Comparison of ENCODE assay signal across 17 cellular contexts in genomic region chr2:159609933-159610523, GRCh38. TPM values are rescaled to one million over a fixed set of nuclear protein-coding genes. Genes with fewer than 3 reads are reported as not detected.
A peak's percentile ranks its signal among the peaks of the same experiment; 100 is the strongest.
DNase-seq lines count a peak whose midpoint lies in the region; ATAC-seq, FAIRE-seq and TF ChIP-seq lines count a peak whose summit lies in the region.
"Had no signal": no experiment of that assay in that cellular context is flagged by ENCODE, and none has a peak within 500 bp of the region (broad histone marks: within the 10 kb centered on the region; RNA-seq: fewer than 3 reads in every experiment).

No MANE protein-coding gene starts in this region.

- H3K9me3 ChIP-seq in HepG2 (ENCODE audit: low read length) (no peaks in the 10 kb centered on the region), transverse colon (no peaks in the 10 kb centered on the region), HAP-1 (no peaks in the 10 kb centered on the region)
- H3K9me3 ChIP-seq: lower lobe of right lung had no signal

- no peak overlapping the region for H3K27ac ChIP-seq in HepG2 (ENCODE audit: extremely low read length, insufficient read depth, low read length)
- peak overlapping the region; percentile 53 to 99 (median 98) for H3K27ac ChIP-seq in transverse colon
- H3K27ac ChIP-seq: coronary artery, lower lobe of right lung had no signal

- H3K27me3 ChIP-seq in HepG2 (ENCODE audit: control insufficient read depth in 1 of 2, insufficient read depth in 2 of 2, low read length in 2 of 2): no peaks in the 10 kb centered on the region; a peak in 1 of 5 replicates
- H3K27me3 ChIP-seq in transverse colon: no peaks in the 10 kb centered on the region
- no peaks in the 10 kb centered on the region for H3K27me3 ChIP-seq in HAP-1 (ENCODE audit: low read depth)

- H3K79me2 ChIP-seq in HepG2 (ENCODE audit: insufficient read depth, low read length): peaks cover 39% of the 10 kb centered on the region

- 92% methylated on average over 4 of the region's 4 CpGs for WGBS in HepG2 (ENCODE audit: low lambda C conversion rate)
- WGBS in transverse colon (ENCODE audit: low coverage in 1 of 2), 2 donors: 41 to 56% methylated on average over 4 of the region's 4 CpGs

- DNase-seq in NCI-H82 (lab: John Stamatoyannopoulos, UW) (peak; percentile 40), NCI-H82 treated with DMSO at 0.1 percent for 48 hours (lab: John Stamatoyannopoulos, UW; ENCODE audit: unreplicated experiment) (no peak), NCI-H69 (lab: John Stamatoyannopoulos, UW) (peak; percentile 79), HepG2 (ENCODE audit: low spot score) (peak; percentile 28), transverse colon (no peak), HAP-1 (ENCODE audit: low spot score in 2 of 2) (no peak), nucleus accumbens (lab: John Stamatoyannopoulos, UW) (no peak), NCI-H1436 treated with DMSO at 0.1 percent for 48 hours (lab: John Stamatoyannopoulos, UW) (no peak)
- DNase-seq: activated CD4-positive, alpha-beta T cell treated with anti-CD3 and anti-CD28 coated beads for 4 hours; activated T-cell treated with anti-CD3 and anti-CD28 coated beads, Interleukin-2, amount 50 U/mL, for 48 hours; erythroblast; lower lobe of right lung; NCI-H510A treated with DMSO at 0.1 percent for 48 hours; occipital lobe; RPMI8226; stimulated activated CD4-positive, alpha-beta T cell treated with anti-CD3 and anti-CD28 coated beads, Interleukin-12 subunit alpha, Interleukin-12 subunit beta, amount 100 ng/mL, for 4 hours had no signal

- no TSS peak for BruUV-seq in HepG2 (replicated peaks; lab: Mats Ljungman, UMichigan)

- in situ Hi-C loops in HepG2 (cut with HindIII; ENCODE audit: extremely low pct_ligation_motif_present, low pct_unique_long_range_greater_than_20kb): no loop called here
- in situ Hi-C loops in transverse colon (cut with MboI; ENCODE audit: low pct_ligation_motif_present in 1 of 4, low pct_unique_long_range_greater_than_20kb in 1 of 4, low sequenced_read_pairs in 3 of 4): no loop called here
- in situ Hi-C loops in HAP-1 (cut with MboI; ENCODE audit: low sequenced_read_pairs): loop anchor here (5.0 kb wide), 1 partner anchor 102 kb away; the partner anchor contains the start of gene MARCHF7

- FAIRE-seq in HepG2 (lab: Jason Lieb, UNC): no peak

- intact Hi-C loops in HepG2 (cut with micrococcal nuclease; ENCODE audit: unreplicated experiment): loop anchor here (10.0 kb wide), 1 partner anchor 185 kb away; the partner anchor contains the start of gene CD302
- intact Hi-C loops in transverse colon (cut with DNase I; ENCODE audit: low total_unique reads): no loop called here

- no peak overlapping the region for H2AFZ ChIP-seq in HepG2 (ENCODE audit: low read length)

- H3K4me3 ChIP-seq in HepG2 (replicated peaks in 1 of 3; ENCODE audit: insufficient read depth in 1 of 3, low read depth in 2 of 3, low read length in 3 of 3) (no peak overlapping the region), transverse colon (no peak overlapping the region), HAP-1 (no peak overlapping the region)
- H3K4me3 ChIP-seq: coronary artery, lower lobe of right lung had no signal

- H3K9ac ChIP-seq in HepG2 (ENCODE audit: insufficient read depth, low read depth, low read length): no peak overlapping the region

- TF ChIP-seq POLR2A in HepG2 (IDR thresholded peaks at IDR 0.05; ENCODE audit: insufficient read depth in 1 of 2, low read depth in 2 of 2, low read length in 2 of 2) (no peak), transverse colon (IDR thresholded peaks at IDR 0.05) (no peak)

- peak; percentile 63 for ATAC-seq in HepG2
- ATAC-seq: lower lobe of right lung had no signal

- TF ChIP-seq CTCF in HepG2 (CRISPR knock-in tag; IDR thresholded peaks at IDR 0.05): no peak
- TF ChIP-seq CTCF in transverse colon (IDR thresholded peaks at IDR 0.05): no peak

- POLR2A ChIA-PET in HepG2 (lab: Yijun Ruan, JAX): interaction anchor here (1.3 kb wide), 1 partner anchor 18 kb away, joined by 3 read pairs; no protein-coding TSS in a partner anchor

- CTCF ChIA-PET in HepG2 (lab: Yijun Ruan, JAX; ENCODE audit: low intra/inter-chr PET ratio, low total read pairs): no interaction called here

- TF ChIP-seq RAD21 in HepG2 (CRISPR knock-in tag; IDR thresholded peaks at IDR 0.05): no peak

- H4K20me1 ChIP-seq in HepG2 (ENCODE audit: insufficient read depth, low read length): no peaks in the 10 kb centered on the region

- TF ChIP-seq EP300 in HepG2 (IDR thresholded peaks at IDR 0.05; ENCODE audit: low read depth in 2 of 2, low read length in 2 of 2): no peak
- no peak for TF ChIP-seq EP300 in HepG2 (CRISPR knock-in tag; IDR thresholded peaks at IDR 0.05; ENCODE audit: borderline replicate concordance)
- no peak for TF ChIP-seq EP300 in transverse colon (IDR thresholded peaks at IDR 0.05; ENCODE audit: low read depth)

- peaks cover 37% of the 10 kb centered on the region for H3K4me1 ChIP-seq in HepG2 (ENCODE audit: insufficient read depth, low read length)
- H3K4me1 ChIP-seq in transverse colon: peaks cover 31 to 87% (median 57%) of the 10 kb centered on the region in 4 donors
- H3K4me1 ChIP-seq in HAP-1: peaks cover 50% of the 10 kb centered on the region

- no peaks in the 10 kb centered on the region for H3K36me3 ChIP-seq in HepG2 (replicated peaks in 1 of 2; ENCODE audit: control insufficient read depth in 1 of 2, insufficient read depth in 2 of 2, low read length in 2 of 2)
- no peaks in the 10 kb centered on the region for H3K36me3 ChIP-seq in transverse colon
- H3K36me3 ChIP-seq in HAP-1 (replicated peaks): no peaks in the 10 kb centered on the region
- H3K36me3 ChIP-seq: lower lobe of right lung had no signal

- H3K4me2 ChIP-seq in HepG2 (ENCODE audit: low read depth, low read length): no peak overlapping the region

TF ChIP-seq in HepG2, 621 proteins besides CTCF, POLR2A, EP300 and RAD21 (continues in another document):
- no peak for TF ChIP-seq ZNF441 (CRISPR knock-in tag; IDR thresholded peaks at IDR 0.05; ENCODE audit: borderline replicate concordance)
- TF ChIP-seq, protein P1, sequence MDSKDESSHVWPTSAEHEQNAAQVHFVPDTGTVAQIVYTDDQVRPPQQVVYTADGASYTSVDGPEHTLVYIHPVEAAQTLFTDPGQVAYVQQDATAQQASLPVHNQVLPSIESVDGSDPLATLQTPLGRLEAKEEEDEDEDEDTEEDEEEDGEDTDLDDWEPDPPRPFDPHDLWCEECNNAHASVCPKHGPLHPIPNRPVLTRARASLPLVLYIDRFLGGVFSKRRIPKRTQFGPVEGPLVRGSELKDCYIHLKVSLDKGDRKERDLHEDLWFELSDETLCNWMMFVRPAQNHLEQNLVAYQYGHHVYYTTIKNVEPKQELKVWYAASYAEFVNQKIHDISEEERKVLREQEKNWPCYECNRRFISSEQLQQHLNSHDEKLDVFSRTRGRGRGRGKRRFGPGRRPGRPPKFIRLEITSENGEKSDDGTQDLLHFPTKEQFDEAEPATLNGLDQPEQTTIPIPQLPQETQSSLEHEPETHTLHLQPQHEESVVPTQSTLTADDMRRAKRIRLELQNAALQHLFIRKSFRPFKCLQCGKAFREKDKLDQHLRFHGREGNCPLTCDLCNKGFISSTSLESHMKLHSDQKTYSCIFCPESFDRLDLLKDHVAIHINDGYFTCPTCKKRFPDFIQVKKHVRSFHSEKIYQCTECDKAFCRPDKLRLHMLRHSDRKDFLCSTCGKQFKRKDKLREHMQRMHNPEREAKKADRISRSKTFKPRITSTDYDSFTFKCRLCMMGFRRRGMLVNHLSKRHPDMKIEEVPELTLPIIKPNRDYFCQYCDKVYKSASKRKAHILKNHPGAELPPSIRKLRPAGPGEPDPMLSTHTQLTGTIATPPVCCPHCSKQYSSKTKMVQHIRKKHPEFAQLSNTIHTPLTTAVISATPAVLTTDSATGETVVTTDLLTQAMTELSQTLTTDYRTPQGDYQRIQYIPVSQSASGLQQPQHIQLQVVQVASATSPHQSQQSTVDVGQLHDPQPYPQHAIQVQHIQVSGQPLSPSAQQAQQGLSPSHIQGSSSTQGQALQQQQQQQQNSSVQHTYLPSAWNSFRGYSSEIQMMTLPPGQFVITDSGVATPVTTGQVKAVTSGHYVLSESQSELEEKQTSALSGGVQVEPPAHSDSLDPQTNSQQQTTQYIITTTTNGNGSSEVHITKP (CRISPR knock-in tag; IDR thresholded peaks at IDR 0.05; ENCODE audit: low read depth): peak; percentile 49; the same call in 1 of the 2 replicates
- no peak for TF ChIP-seq CEBPG (CRISPR knock-in tag; IDR thresholded peaks at IDR 0.05)
- TF ChIP-seq XBP1 (CRISPR knock-in tag; IDR thresholded peaks at IDR 0.05): no peak
- TF ChIP-seq ZNF354B (CRISPR knock-in tag; IDR thresholded peaks at IDR 0.05): 0 out of 2 replicates have a peak, but pooled peaks have one; percentile 24
- no peak for TF ChIP-seq REL (CRISPR knock-in tag; conservative IDR thresholded peaks at IDR 0.05)
- no peak for TF ChIP-seq GABPB1 (CRISPR knock-in tag; IDR thresholded peaks at IDR 0.05)

RNA-seq across cellular contexts. Expression of gene BAZ2B, which starts 6.3 kb away (rescaled TPM):
- total RNA-seq in HepG2 (2016; rRNA removed; fragmentation: Illumina TruSeq; extraction: Trizol) (15.1 and 18.2 TPM in 2 replicates), transverse colon (100 to 1,000 TPM in 1 of 4 donors, 10 to 100 TPM in 3; 42.3 to 104 (median 81.3) TPM)
- total RNA-seq in HepG2 (2016; cell fraction: cytosol; rRNA removed; fragmentation: Illumina TruSeq; extraction: Trizol; ENCODE audit: low read depth): 2.2 and 3.3 TPM in 2 replicates
- 12.4 and 14.2 TPM in 2 replicates for total RNA-seq in HepG2 (2016; cell fraction: insoluble cytoplasmic fraction; rRNA removed; fragmentation: Illumina TruSeq; extraction: Trizol)
- total RNA-seq in HepG2 (2016; cell fraction: membrane; rRNA removed; fragmentation: Illumina TruSeq; extraction: Trizol): 3.9 and 5.1 TPM in 2 replicates
- total RNA-seq in HepG2 (2016; cell fraction: nucleus; rRNA removed; fragmentation: Illumina TruSeq; extraction: Trizol): 33.1 and 38.7 TPM in 2 replicates
- polyA plus RNA-seq in HepG2 (2011; rRNA removed): 14.0 and 15.2 TPM in 2 replicates
- 6.3 and 12.7 TPM in 2 replicates for polyA plus RNA-seq in HepG2 (2011; cell fraction: cytosol; rRNA removed)
- 20.8 and 25.8 TPM in 2 replicates for polyA plus RNA-seq in HepG2 (2011; cell fraction: nucleus; rRNA removed)
- polyA plus RNA-seq in HepG2 (2012): 17.8 and 20.4 TPM in 2 replicates
- polyA plus RNA-seq in HepG2 (2016; cell fraction: cytosol; fragmentation: Illumina TruSeq; extraction: Trizol; ENCODE audit: low read depth): 0.34 and 0.37 TPM in 2 replicates
- polyA plus RNA-seq in HepG2 (2016; cell fraction: insoluble cytoplasmic fraction; fragmentation: Illumina TruSeq; extraction: Trizol; ENCODE audit: low read depth): 4.2 and 5.1 TPM in 2 replicates
- 0.52 and 0.54 TPM in 2 replicates for polyA plus RNA-seq in HepG2 (2016; cell fraction: membrane; fragmentation: Illumina TruSeq; extraction: Trizol; ENCODE audit: low read depth)
- 11.7 and 14.3 TPM in 2 replicates for polyA plus RNA-seq in HepG2 (2016; cell fraction: nucleus; fragmentation: Illumina TruSeq; extraction: Trizol; ENCODE audit: insufficient read depth, low read depth)
- polyA minus RNA-seq in HepG2 (2011; rRNA and poly(A)+ RNA removed; ENCODE audit: low replicate concordance): 55.1 and 69.5 TPM in 2 replicates
- polyA minus RNA-seq in HepG2 (2011; cell fraction: cytosol; rRNA and poly(A)+ RNA removed): 20.9 and 23.2 TPM in 2 replicates
- polyA minus RNA-seq in HepG2 (2011; cell fraction: nucleus; rRNA and poly(A)+ RNA removed): 158 and 192 TPM in 2 replicates

Comparison
In these comparisons a context has a peak if more than half of its experiments do, and no peak if none do; other contexts are left out.
1. DNase-seq: peak in NCI-H82 (single experiment), NCI-H69 (single experiment) and HepG2 (single experiment); none in NCI-H82 treated with DMSO at 0.1 percent for 48 hours (single experiment), transverse colon (single experiment), HAP-1 (0 of 2), nucleus accumbens (0 of 56) and NCI-H1436 treated with DMSO at 0.1 percent for 48 hours (single experiment).